In the genomic region with DNA sequence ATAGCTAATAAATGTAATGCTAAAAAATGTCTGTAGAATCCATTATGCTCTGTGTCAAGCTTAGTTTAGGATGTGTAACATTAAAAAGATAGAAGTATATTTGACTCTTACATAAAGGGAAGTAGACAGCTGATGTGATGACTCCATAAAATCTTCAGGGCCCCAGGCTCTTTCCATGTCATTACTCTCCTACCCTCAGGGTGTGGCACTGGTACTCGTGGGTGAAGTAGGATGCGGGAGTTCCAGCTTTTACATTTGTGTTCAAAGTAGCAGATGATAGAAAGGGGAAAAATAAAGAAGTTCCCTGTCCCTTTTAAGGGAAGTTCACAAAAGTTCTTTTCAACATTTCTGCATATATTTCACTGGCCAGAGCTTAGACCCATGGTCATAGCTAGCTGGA, we compare ENCODE assay signal across 3 cellular contexts.
"Had no signal": no experiment of that assay in that cellular context is flagged by ENCODE, and none has a peak within 500 bp of the region (broad histone marks: within the 10 kb centered on the region; RNA-seq: fewer than 3 reads in every experiment).

No MANE protein-coding gene starts in this region.

- DNase-seq: GDM1, GF-D8 had no signal

- ATAC-seq: GM12878 had no signal

- H3K4me3 ChIP-seq: GM12878 had no signal
